ENCODE assay signal across 8 cellular contexts in the genomic region with DNA sequence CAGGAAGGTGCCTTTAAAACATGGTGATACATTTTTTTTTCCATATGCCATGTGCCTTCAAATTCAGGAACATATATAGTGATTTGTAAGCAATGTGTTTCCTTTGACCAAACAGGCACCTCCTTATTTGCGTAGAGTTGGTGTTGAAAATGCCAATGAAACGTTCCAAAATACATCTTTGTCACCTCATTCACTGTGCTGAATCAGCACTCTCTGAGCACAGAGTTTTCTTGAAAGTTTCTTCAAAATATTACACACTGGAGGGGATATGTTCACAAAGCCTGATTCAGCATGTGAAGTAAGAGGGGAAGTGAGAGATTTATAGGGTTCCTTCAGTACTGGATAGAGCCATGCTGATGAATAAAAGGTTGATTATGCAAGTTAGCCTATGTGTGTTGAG.
"Had no signal": no experiment of that assay in that cellular context is flagged by ENCODE, and none has a peak within 500 bp of the region (broad histone marks: within the 10 kb centered on the region; RNA-seq: fewer than 3 reads in every experiment).

No MANE protein-coding gene starts in this region.

- H3K9ac ChIP-seq: GM23248 had no signal

- ATAC-seq: HCT116 had no signal

- H3K4me1 ChIP-seq: HAP-1 had no signal

- H3K27ac ChIP-seq: GM23248, HL-60 had no signal

- H3K9me3 ChIP-seq: HAP-1 had no signal

- DNase-seq: GM23248, GOT3, H7, HFFc6, KG1 had no signal

- H3K4me3 ChIP-seq: GM23248, HAP-1 had no signal

- H3K36me3 ChIP-seq: HAP-1 had no signal
